ENCODE assay signal across 16 cellular contexts in the genomic region with DNA sequence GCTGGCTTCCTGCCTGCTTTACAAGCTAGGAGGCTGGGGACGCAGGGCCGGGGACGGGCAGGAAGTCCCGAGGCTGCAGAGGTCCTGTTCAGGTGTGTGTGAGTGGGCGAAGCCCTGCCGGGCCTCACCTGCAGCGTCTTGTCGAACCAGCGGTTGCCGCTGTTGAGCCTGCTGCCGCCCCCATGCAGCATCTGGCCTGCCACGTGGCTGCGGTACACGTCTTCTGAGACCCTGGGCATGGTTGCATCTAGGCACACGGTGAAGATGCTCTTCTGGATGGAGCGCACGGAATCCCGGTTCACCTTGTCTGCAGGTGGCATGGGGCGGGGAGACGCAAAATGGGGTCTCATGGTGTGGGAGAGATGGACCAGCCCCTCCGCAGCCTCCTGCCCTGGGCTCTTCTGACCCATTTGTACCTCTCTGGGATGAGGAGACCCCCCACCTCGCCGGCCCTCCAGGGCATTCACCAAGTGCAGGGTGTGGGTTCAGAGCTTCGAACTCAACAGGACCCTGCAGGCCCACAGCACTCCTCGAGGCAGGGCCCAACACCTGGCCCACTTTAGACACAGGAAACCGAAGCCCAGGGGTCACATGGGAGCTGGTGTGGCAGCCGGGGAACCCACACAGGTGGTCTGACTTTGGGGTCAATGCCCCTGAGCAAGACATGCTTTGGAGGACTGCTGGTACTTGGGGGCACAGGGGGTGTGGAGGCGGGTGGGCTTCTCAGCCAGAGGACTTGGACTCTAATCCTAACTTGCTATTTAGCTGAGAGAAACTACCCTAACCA.
"Had no signal": no experiment of that assay in that cellular context is flagged by ENCODE, and none has a peak within 500 bp of the region (broad histone marks: within the 10 kb centered on the region; RNA-seq: fewer than 3 reads in every experiment).

No MANE protein-coding gene starts in this region.

- ATAC-seq: activated naive CD4-positive, alpha-beta T cell treated with anti-CD3 and anti-CD28 coated beads, Interleukin-2, amount 50 U/mL, for 72 hours; foreskin keratinocyte; stimulated activated naive CD8-positive, alpha-beta T cell treated with anti-CD3 and anti-CD28 coated beads, Interleukin-15, Interleukin-2, amounts not matched to agents 100 U/mL and 50 U/mL, for 24 hours; upper lobe of right lung had no signal

- H3K9me3 Mint-ChIP-seq: activated naive CD4-positive, alpha-beta T cell treated with anti-CD3 and anti-CD28 coated beads, Interleukin-2, amount 50 U/mL, for 72 hours; T-helper 2 cell treated with Interferon-gamma antibody and Interleukin-4, amounts not matched to agents 5 μg/mL and 100 μg/mL, for 36 hours had no signal

- DNase-seq: activated CD4-positive, alpha-beta T cell treated with anti-CD3 and anti-CD28 coated beads, Interleukin-2, amount 50 U/mL, for 4 hours; activated CD4-positive, CD25-positive, alpha-beta regulatory T cell treated with anti-CD3 and anti-CD28 coated beads, Interleukin-2, amount 50 U/mL, for 72 hours; activated effector memory CD4-positive, alpha-beta T cell treated with anti-CD3 and anti-CD28 coated beads, Interleukin-2, amount 50 U/mL, for 16 hours; activated T-cell treated with anti-CD3 and anti-CD28 coated beads, Interleukin-2, amount 50 U/mL, for 1 hour; amygdala; foreskin keratinocyte; head of caudate nucleus; islet precursor cell; left ventricle myocardium inferior; stimulated activated CD4-positive, alpha-beta T cell treated with anti-CD3 and anti-CD28 coated beads, Interleukin-2, amount 100 ng/mL, for 48 hours; stimulated activated naive CD8-positive, alpha-beta T cell treated with anti-CD3 and anti-CD28 coated beads, Interleukin-15, Interleukin-2, amounts not matched to agents 100 U/mL and 50 U/mL, for 24 hours; upper lobe of right lung had no signal

- H3K9me3 ChIP-seq: left ventricle myocardium inferior, pancreas, suprapubic skin, upper lobe of right lung had no signal

- H3K4me1 ChIP-seq: foreskin keratinocyte, upper lobe of right lung had no signal

- H3K36me3 Mint-ChIP-seq: activated naive CD4-positive, alpha-beta T cell treated with anti-CD3 and anti-CD28 coated beads, Interleukin-2, amount 50 U/mL, for 72 hours had no signal

- H3K27me3 ChIP-seq: foreskin keratinocyte, pancreas, suprapubic skin, upper lobe of right lung had no signal

- H3K4me3 Mint-ChIP-seq: T-helper 2 cell treated with Interferon-gamma antibody and Interleukin-4, amounts not matched to agents 5 μg/mL and 100 μg/mL, for 36 hours had no signal

- H3K27ac ChIP-seq: foreskin keratinocyte, left ventricle myocardium inferior, suprapubic skin, upper lobe of right lung had no signal

- H3K27ac Mint-ChIP-seq: activated naive CD4-positive, alpha-beta T cell treated with anti-CD3 and anti-CD28 coated beads, Interleukin-2, amount 50 U/mL, for 72 hours; T-helper 2 cell treated with Interferon-gamma antibody and Interleukin-4, amounts not matched to agents 5 μg/mL and 100 μg/mL, for 36 hours had no signal

- H3K4me3 ChIP-seq: left ventricle myocardium inferior, pancreas, suprapubic skin, upper lobe of right lung had no signal
